Comparison of ENCODE assay signal across 8 cellular contexts in genomic region chr7:120792091-120792860, GRCh38.
A peak's percentile ranks its signal among the peaks of the same experiment; 100 is the strongest.
DNase-seq lines count a peak whose midpoint lies in the region; ATAC-seq, FAIRE-seq and TF ChIP-seq lines count a peak whose summit lies in the region.

No MANE protein-coding gene starts in this region.

- peak; percentile 87 for ATAC-seq in HG02610 (IDR thresholded peaks at IDR 0.05; ENCODE audit: unreplicated experiment)

- H3K4me2 ChIP-seq in mammary epithelial cell (ENCODE audit: insufficient read depth, low read depth, low read length), result no peak overlapping the region

- in situ Hi-C loops in mammary epithelial cell (cut with MboI; ENCODE audit: low sequenced_read_pairs in 2 of 2), result no loop called here

- no peak overlapping the region for H3K9ac ChIP-seq in mammary epithelial cell (ENCODE audit: insufficient read depth, low read length)
- no peak overlapping the region for H3K9ac ChIP-seq in kidney (ENCODE audit: low read length in 2 of 2)

- H3K4me1 ChIP-seq in mammary epithelial cell (ENCODE audit: insufficient read depth, low read length) (peaks cover 7% of the 10 kb centered on the region), kidney (ENCODE audit: control insufficient read depth in 1 of 2, insufficient read depth in 1 of 2, low read depth in 1 of 2, low read length in 2 of 2) (peaks cover 7% of the 10 kb centered on the region in 2 donors)

- H3K27me3 ChIP-seq in WERI-Rb-1 (ENCODE audit: insufficient read depth, low read depth, severe bottlenecking) (no peaks in the 10 kb centered on the region), mammary epithelial cell (ENCODE audit: insufficient read depth, low read length) (peaks cover 2% of the 10 kb centered on the region)

- dilution Hi-C loops in mammary epithelial cell (cut with HindIII; ENCODE audit: low sequenced_read_pairs), result no loop called here

- no peaks in the 10 kb centered on the region for H3K79me2 ChIP-seq in mammary epithelial cell (ENCODE audit: insufficient read depth, low read length)

- H3K4me3 ChIP-seq in WERI-Rb-1 (ENCODE audit: low read depth, low read length), result no peak overlapping the region
- no peak overlapping the region for H3K4me3 ChIP-seq in mammary epithelial cell (replicated peaks in 1 of 3; ENCODE audit: insufficient read depth in 1 of 3, low read depth in 2 of 3, low read length in 3 of 3)
- peak overlapping the region in 1 of 2 donors; percentile 28 for H3K4me3 ChIP-seq in kidney (ENCODE audit: low read length in 2 of 2)

- no TSS peak for BruUV-seq in mammary epithelial cell (replicated peaks; lab: Mats Ljungman, UMichigan)

- no peaks in the 10 kb centered on the region for H3K9me3 ChIP-seq in WERI-Rb-1 (ENCODE audit: severe bottlenecking)
- peaks cover 2% of the 10 kb centered on the region for H3K9me3 ChIP-seq in mammary epithelial cell (replicated peaks; ENCODE audit: insufficient read depth, low read length)
- no peaks in the 10 kb centered on the region for H3K9me3 ChIP-seq in kidney (ENCODE audit: control insufficient read depth in 1 of 2, low read length in 2 of 2)

- WGBS in mammary epithelial cell (ENCODE audit: low coverage, missing lambda C conversion rate), result 54% methylated on average over 12 of the region's 13 CpGs

- H4K20me1 ChIP-seq in mammary epithelial cell (ENCODE audit: insufficient read depth, low read length), result no peaks in the 10 kb centered on the region

- FAIRE-seq in kidney (lab: Jason Lieb, UNC), result no peak

- DNase-seq in NOMO-1 treated with DMSO at 0.1 percent for 48 hours (lab: John Stamatoyannopoulos, UW; ENCODE audit: unreplicated experiment) (peak; percentile 8), NOMO-1 treated with dmso at 0.1 percent for 144 hours (lab: John Stamatoyannopoulos, UW; ENCODE audit: unreplicated experiment) (no peak), NCI-H1092 (lab: John Stamatoyannopoulos, UW) (peak; percentile 13), WERI-Rb-1 (peak; percentile 80), mammary epithelial cell (peak; percentile 40), kidney (peak; percentile 89)
- peak; percentile 70 to 78 for DNase-seq in stimulated activated CD4-positive, alpha-beta T cell treated with anti-CD3 and anti-CD28 coated beads, Interleukin-2, amount 100 ng/mL, for 24 hours

- no peak overlapping the region for H2AFZ ChIP-seq in mammary epithelial cell (ENCODE audit: low read depth, low read length)

- CTCF ChIA-PET in mammary epithelial cell (lab: Charles Lee; ENCODE audit: low non-redundant PET), result interaction anchor here (0.5 to 0.7 kb wide), 2 partner anchors 145 to 247 kb away, joined by 3 read pairs; no protein-coding TSS in a partner anchor

- no peaks in the 10 kb centered on the region for H3K36me3 ChIP-seq in WERI-Rb-1
- H3K36me3 ChIP-seq in mammary epithelial cell (ENCODE audit: insufficient read depth, low read length), result no peaks in the 10 kb centered on the region
- H3K36me3 ChIP-seq in kidney (ENCODE audit: control insufficient read depth in 1 of 2, insufficient read depth in 2 of 2, low read length in 2 of 2), result peaks cover 0 to 5% of the 10 kb centered on the region in 2 donors

- H3K27ac ChIP-seq in WERI-Rb-1, result no peak overlapping the region
- no peak overlapping the region for H3K27ac ChIP-seq in mammary epithelial cell (ENCODE audit: insufficient read depth, low read depth, low read length)
- peak overlapping the region in 1 of 2 donors; percentile 13 for H3K27ac ChIP-seq in kidney (ENCODE audit: low read depth in 2 of 2, low read length in 2 of 2)

- peak; percentile 89 for TF ChIP-seq CTCF in WERI-Rb-1 (IDR thresholded peaks at IDR 0.05; ENCODE audit: low read depth, low read length)
- TF ChIP-seq CTCF in mammary epithelial cell (conservative IDR thresholded peaks at IDR 0.05 in 1 of 2, IDR thresholded peaks at IDR 0.05 in 1 of 2; ENCODE audit: extremely low read depth in 1 of 2, insufficient read depth in 1 of 2, low read depth in 1 of 2, low read length in 2 of 2), result peak; percentile 71 to 75
- TF ChIP-seq CTCF in kidney (IDR thresholded peaks at IDR 0.05; ENCODE audit: borderline replicate concordance, extremely low read depth, insufficient read depth), result peak; percentile 78

- intact Hi-C loops in mammary epithelial cell (cut with micrococcal nuclease), result loop anchor here (2.0 kb wide), 3 partner anchors 149 to 317 kb away; no protein-coding TSS in a partner anchor
- intact Hi-C loops in kidney (cut with DNase I), result no loop called here
